17 cellular contexts compared by ENCODE assay signal in genomic region chr18:62030091-62030985, GRCh38.
A peak's percentile ranks its signal among the peaks of the same experiment; 100 is the strongest.
DNase-seq lines count a peak whose midpoint lies in the region; ATAC-seq and TF ChIP-seq lines count a peak whose summit lies in the region.
"Had no signal": no experiment of that assay in that cellular context is flagged by ENCODE, and none has a peak within 500 bp of the region (broad histone marks: within the 10 kb centered on the region; RNA-seq: fewer than 3 reads in every experiment).

No MANE protein-coding gene starts in this region.

- H3K4me1 ChIP-seq in SJCRH30 (peaks cover 17% of the 10 kb centered on the region), body of pancreas (no peaks in the 10 kb centered on the region)
- H3K4me1 ChIP-seq: testis had no signal

- H3K27me3 ChIP-seq in SJCRH30 (no peaks in the 10 kb centered on the region), body of pancreas (no peaks in the 10 kb centered on the region)
- H3K27me3 ChIP-seq: heart left ventricle, testis had no signal

- no peak for TF ChIP-seq CTCF in fibroblast of pulmonary artery (IDR thresholded peaks at IDR 0.05; ENCODE audit: low read length, missing control alignments)
- TF ChIP-seq CTCF in osteocyte (IDR thresholded peaks at IDR 0.05) = no peak
- no peak for TF ChIP-seq CTCF in body of pancreas (IDR thresholded peaks at IDR 0.05)

- H3K4me3 Mint-ChIP-seq in osteocyte (ENCODE audit: unreplicated experiment) = no peak overlapping the region
- H3K4me3 Mint-ChIP-seq: CD4-positive, CD25-positive, alpha-beta regulatory T cell; WTC11 had no signal

- H3K27ac ChIP-seq in SJCRH30 = peak overlapping the region; percentile 55
- no peak overlapping the region for H3K27ac ChIP-seq in body of pancreas
- H3K27ac ChIP-seq: heart left ventricle, testis had no signal

- no peaks in the 10 kb centered on the region for H3K9me3 ChIP-seq in SJCRH30 (replicated peaks)
- no peaks in the 10 kb centered on the region for H3K9me3 ChIP-seq in body of pancreas
- H3K9me3 ChIP-seq: heart left ventricle, testis had no signal

- intact Hi-C loops in body of pancreas (cut with DNase I) = no loop called here

- H3K4me3 ChIP-seq in SJCRH30 = no peak overlapping the region
- H3K4me3 ChIP-seq in fibroblast of pulmonary artery (replicated peaks; ENCODE audit: low read depth, low read length) = no peak overlapping the region
- H3K4me3 ChIP-seq in body of pancreas = no peak overlapping the region
- H3K4me3 ChIP-seq: heart left ventricle, testis had no signal

- peaks cover 4% of the 10 kb centered on the region for H3K9me3 Mint-ChIP-seq in osteocyte (ENCODE audit: unreplicated experiment)

- H3K36me3 ChIP-seq in SJCRH30 (no peaks in the 10 kb centered on the region), body of pancreas (replicated peaks in 1 of 2; ENCODE audit: insufficient read depth in 1 of 2, low read depth in 2 of 2) (no peaks in the 10 kb centered on the region)
- H3K36me3 ChIP-seq: heart left ventricle had no signal

- H3K36me3 Mint-ChIP-seq in osteocyte (ENCODE audit: unreplicated experiment) = no peaks in the 10 kb centered on the region
- H3K36me3 Mint-ChIP-seq: CD4-positive, CD25-positive, alpha-beta regulatory T cell; WTC11 had no signal

- 63 to 64% methylated on average over 5 of the region's 5 CpGs for WGBS in body of pancreas, 2 donors

- no peak for TF ChIP-seq POLR2A in body of pancreas (IDR thresholded peaks at IDR 0.05)

- DNase-seq in GF-D8 (lab: John Stamatoyannopoulos, UW) (peak; percentile 60), SJCRH30 (peak; percentile 39 to 61), fibroblast of pulmonary artery (ENCODE audit: low read depth) (peak; percentile 23), osteocyte (ENCODE audit: extremely low spot score, unreplicated experiment) (no peak), body of pancreas (no peak), 8988T (no peak), NCI-H510A treated with DMSO at 0.1 percent for 48 hours (lab: John Stamatoyannopoulos, UW) (no peak)
- DNase-seq in activated CD4-positive, CD25-positive, alpha-beta regulatory T cell treated with anti-CD3 and anti-CD28 coated beads, Interleukin-2, amount 50 U/mL, for 72 hours = no peak
- DNase-seq: activated naive CD4-positive, alpha-beta T cell treated with Interleukin-2 at 50 U/mL for 16 hours; CD4-positive, CD25-positive, alpha-beta regulatory T cell; central memory CD4-positive, alpha-beta T cell; heart left ventricle; NCI-H1417; NCI-H524 treated with DMSO at 0.1 percent for 48 hours; stimulated activated CD4-positive, alpha-beta T cell treated with anti-CD3 and anti-CD28 coated beads, Interleukin-1b, Interleukin-23, amount 100 ng/mL, for 48 hours; testis had no signal

- H3K27me3 Mint-ChIP-seq in osteocyte (ENCODE audit: unreplicated experiment) = no peaks in the 10 kb centered on the region

- H3K27ac Mint-ChIP-seq in osteocyte (ENCODE audit: unreplicated experiment) = peak overlapping the region; percentile 69
- H3K27ac Mint-ChIP-seq: CD4-positive, CD25-positive, alpha-beta regulatory T cell; WTC11 had no signal

- H3K4me1 Mint-ChIP-seq in osteocyte (ENCODE audit: unreplicated experiment) = peaks cover 32% of the 10 kb centered on the region

- ATAC-seq in body of pancreas = no peak
- ATAC-seq: heart left ventricle, WTC11 had no signal

Comparison
In these comparisons a context has a peak if more than half of its experiments do, and no peak if none do; other contexts are left out.
1. DNase-seq: peak in GF-D8 (single experiment), SJCRH30 (2 of 2) and fibroblast of pulmonary artery (single experiment); none in osteocyte (single experiment), activated CD4-positive, CD25-positive, alpha-beta regulatory T cell treated with anti-CD3 and anti-CD28 coated beads, Interleukin-2, amount 50 U/mL, for 72 hours (single experiment), body of pancreas (0 of 4), 8988T (single experiment) and NCI-H510A treated with DMSO at 0.1 percent for 48 hours (single experiment).